Comparison of ENCODE assay signal across 8 cellular contexts in the genomic region with DNA sequence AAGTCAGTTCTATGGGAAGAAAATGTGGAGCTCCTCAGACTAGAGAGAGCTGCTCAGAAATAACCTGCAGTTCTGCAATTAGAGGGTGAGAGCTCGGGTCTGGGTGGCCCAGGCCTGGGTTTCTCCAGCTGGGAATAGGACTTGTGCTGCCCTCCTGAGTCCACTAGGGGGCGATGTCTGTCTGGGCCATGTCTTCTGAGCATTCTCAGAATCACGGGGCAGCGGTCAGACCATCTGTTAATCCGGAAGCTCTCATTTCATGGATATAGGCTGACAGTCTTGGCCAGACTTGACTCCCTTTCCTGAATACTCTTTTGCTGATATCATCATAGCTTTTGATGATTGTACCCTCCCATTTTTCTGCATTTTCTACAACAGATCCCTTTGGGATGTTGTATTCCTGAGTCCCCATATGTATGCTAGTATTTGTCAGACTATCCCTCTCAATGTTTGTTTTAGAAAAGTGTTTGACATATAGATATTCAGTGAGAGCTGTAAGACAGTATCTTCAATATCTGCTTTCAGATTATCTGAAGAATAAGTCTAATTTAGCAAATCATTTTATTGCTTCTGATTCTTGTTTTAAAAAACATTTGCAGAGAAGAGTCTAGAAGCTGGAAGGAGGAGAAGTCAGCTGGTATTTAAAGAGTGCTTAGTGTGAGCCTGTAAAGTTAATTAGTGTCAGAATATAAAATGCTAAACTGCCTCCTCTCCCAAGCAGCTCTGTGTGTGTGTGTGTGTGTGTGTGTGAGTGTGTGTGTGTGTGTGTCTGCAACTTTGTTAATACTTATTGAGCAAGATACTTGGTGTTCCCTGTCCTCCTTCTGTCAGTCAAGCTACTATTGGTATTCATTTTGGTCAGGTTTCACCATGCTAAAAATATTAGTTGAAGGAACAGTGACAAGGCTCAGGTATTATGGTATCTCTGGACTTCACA. TPM values are rescaled to one million over a fixed set of nuclear protein-coding genes. Genes with fewer than 3 reads are reported as not detected.
A peak's percentile ranks its signal among the peaks of the same experiment; 100 is the strongest.
DNase-seq lines count a peak whose midpoint lies in the region; ATAC-seq, FAIRE-seq and TF ChIP-seq lines count a peak whose summit lies in the region.

No MANE protein-coding gene starts in this region.

- intact Hi-C loops in pancreas (cut with DNase I), result no loop called here
- intact Hi-C loops in transverse colon (cut with DNase I; ENCODE audit: low total_unique reads), result loop anchor here (5.0 kb wide), 1 partner anchor 314 kb away; no protein-coding TSS in a partner anchor

- H3K27me3 ChIP-seq in RWPE2 (ENCODE audit: insufficient read depth, poor library complexity, severe bottlenecking) (no peaks in the 10 kb centered on the region), pancreas (no peaks in the 10 kb centered on the region), transverse colon (no peaks in the 10 kb centered on the region)

- H3K4me1 ChIP-seq in RWPE2 (ENCODE audit: insufficient read depth, poor library complexity, severe bottlenecking) (no peaks in the 10 kb centered on the region), pancreas (peaks cover 5 to 17% (median 12%) of the 10 kb centered on the region in 3 donors), transverse colon (peaks cover 10 to 26% (median 12%) of the 10 kb centered on the region in 4 donors)

- TF ChIP-seq EP300 in transverse colon (IDR thresholded peaks at IDR 0.05; ENCODE audit: low read depth), result no peak

- 10 to 14% methylated on average over 5 of the region's 5 CpGs for WGBS in pancreas, 2 donors
- WGBS in transverse colon (ENCODE audit: low coverage in 1 of 2), 2 donors, result 4 to 5% methylated on average over 3 to 5 of the region's 5 CpGs

- H3K36me3 ChIP-seq in RWPE2 (ENCODE audit: low read depth), result peaks cover 49% of the 10 kb centered on the region
- peaks cover 0 to 22% (median 0%) of the 10 kb centered on the region in 3 donors for H3K36me3 ChIP-seq in pancreas
- H3K36me3 ChIP-seq in transverse colon, result peaks cover 0 to 23% (median 8%) of the 10 kb centered on the region in 4 donors

- TF ChIP-seq CTCF in RWPE2 (IDR thresholded peaks at IDR 0.05; ENCODE audit: poor library complexity, severe bottlenecking), result peak; percentile 88
- peak; percentile 90 to 93 (median 91) for TF ChIP-seq CTCF in pancreas (IDR thresholded peaks at IDR 0.05)
- TF ChIP-seq CTCF in transverse colon (IDR thresholded peaks at IDR 0.05), result peak; percentile 86 to 97 (median 90)

- TF ChIP-seq POLR2A in H54 (IDR thresholded peaks at IDR 0.05; ENCODE audit: low read depth, low read length) (no peak), transverse colon (IDR thresholded peaks at IDR 0.05) (no peak)

- no peaks in the 10 kb centered on the region for H3K9me3 ChIP-seq in RWPE2 (ENCODE audit: severe bottlenecking)
- no peaks in the 10 kb centered on the region for H3K9me3 ChIP-seq in pancreas
- no peaks in the 10 kb centered on the region for H3K9me3 ChIP-seq in transverse colon

- H3K4me3 ChIP-seq in RWPE2 (ENCODE audit: severe bottlenecking) (no peak overlapping the region), pancreas (no peak overlapping the region), transverse colon (no peak overlapping the region)

- DNase-seq in GDM1 (lab: John Stamatoyannopoulos, UW), result peak; percentile 78
- peak; percentile 77 for DNase-seq in H54 (ENCODE audit: insufficient read length, low spot score)
- DNase-seq in LHCN-M2 (ENCODE audit: low read depth), result peak; percentile 97
- no peak for DNase-seq in RWPE2 (ENCODE audit: low spot score)
- DNase-seq in activated effector memory CD4-positive, alpha-beta T cell treated with Interleukin-2 at 50 U/mL for 16 hours, result peak; percentile 63
- peak; percentile 83 for DNase-seq in globus pallidus (ENCODE audit: low spot score)
- peak; percentile 64 to 85 (median 79) for DNase-seq in pancreas
- peak; percentile 85 for DNase-seq in transverse colon

- no peak overlapping the region for H3K27ac ChIP-seq in RWPE2 (ENCODE audit: poor library complexity, severe bottlenecking)
- peak overlapping the region in 2 of 4 donors; percentile 60 to 63 for H3K27ac ChIP-seq in pancreas
- peak overlapping the region; percentile 35 to 65 (median 54) for H3K27ac ChIP-seq in transverse colon

- peak; percentile 70 for FAIRE-seq in H54 (lab: Jason Lieb, UNC)
- FAIRE-seq in pancreas (lab: Jason Lieb, UNC), result no peak

- in situ Hi-C loops in transverse colon (cut with MboI; ENCODE audit: low pct_ligation_motif_present in 1 of 4, low pct_unique_long_range_greater_than_20kb in 1 of 4, low sequenced_read_pairs in 3 of 4), result loop anchor here in 2 of 4 donors (25.0 kb wide), 1 partner anchor 304 kb away; the partner anchor contains the start of genes EPDR1 (in 2 of the 2) and SFRP4 (in 2 of the 2)

- ATAC-seq in RWPE2 (ENCODE audit: low read depth) (peak; percentile 72), pancreas (peak; percentile 94 to 98 (median 95))

RNA-seq across cellular contexts. Expression of gene STARD3NL, which starts 38.0 kb away (rescaled TPM):
- total RNA-seq in LHCN-M2 (2014; rRNA removed) (114 and 127 TPM in 2 replicates), pancreas (10 to 100 TPM in 3 of 6 donors, 1 to 10 TPM in 3; 7.2 to 17.1 (median 10.8) TPM), transverse colon (10 to 100 TPM in 3 of 4 donors, 1 to 10 TPM in 1; 2.6 to 41.4 (median 28.6) TPM)
- polyA plus RNA-seq in LHCN-M2 (2012), result 54.1 TPM
- polyA plus RNA-seq in pancreas, result 10 to 100 TPM in 1 of 2 donors, 1 to 10 TPM in 1; 8.4 to 23.1 TPM
